Comparison of ENCODE assay signal across 8 cellular contexts in the genomic region with DNA sequence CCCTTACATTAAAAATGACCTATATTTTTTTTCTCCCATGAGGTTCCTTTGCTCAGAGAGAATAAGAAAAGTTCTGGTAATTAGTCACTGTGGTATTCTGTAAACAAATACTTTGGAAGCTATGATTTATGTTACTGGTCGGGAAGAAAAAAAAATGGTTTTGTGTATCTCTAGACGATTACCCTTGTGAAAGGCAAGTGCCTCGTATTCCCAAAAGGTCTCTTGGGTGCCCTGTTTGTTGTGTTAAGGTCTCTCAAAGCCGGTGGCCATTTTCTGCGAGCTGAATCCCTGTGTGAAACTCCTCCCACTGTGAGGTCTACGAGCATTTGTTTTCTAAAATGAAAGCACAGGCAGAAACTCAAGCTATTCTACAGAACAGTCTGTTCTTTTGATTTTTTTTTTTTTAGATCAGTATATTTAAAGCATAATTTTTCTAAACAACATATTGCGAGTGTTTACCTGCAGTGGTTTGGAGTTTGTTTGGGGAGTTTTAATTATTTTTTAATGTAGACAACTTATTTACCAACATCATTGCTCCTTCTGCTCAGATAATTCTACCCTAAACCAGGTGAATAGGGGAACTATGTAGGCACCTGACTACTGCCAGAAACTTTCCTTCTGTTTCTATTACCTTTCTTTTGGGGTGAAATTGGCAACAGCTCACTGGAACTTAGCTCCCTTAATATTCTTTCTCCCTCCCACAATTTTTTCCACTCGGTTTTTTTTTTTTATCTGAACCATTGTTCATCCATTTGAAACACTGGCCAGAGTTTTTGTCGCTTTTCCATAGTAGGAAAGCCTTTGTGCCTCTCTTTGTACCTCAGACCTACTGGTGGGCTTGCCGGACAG. TPM values are rescaled to one million over a fixed set of nuclear protein-coding genes. Genes with fewer than 3 reads are reported as not detected.
A peak's percentile ranks its signal among the peaks of the same experiment; 100 is the strongest.
DNase-seq lines count a peak whose midpoint lies in the region; ATAC-seq, FAIRE-seq and TF ChIP-seq lines count a peak whose summit lies in the region.

No MANE protein-coding gene starts in this region.

- H3K4me3 Mint-ChIP-seq in immature natural killer cell, result peak overlapping the region; percentile 88 to 92 (median 89)

- H4K20me1 ChIP-seq in DOHH2 (ENCODE audit: control insufficient read depth, insufficient read depth, low read depth, low read length) (no peaks in the 10 kb centered on the region), GM12878 (ENCODE audit: control insufficient read depth, insufficient read depth) (no peaks in the 10 kb centered on the region; the same call in 1 of the 2 replicates)

- SMC1A ChIA-PET in GM12878 (lab: Charles Lee; ENCODE audit: uncharacterized antibody, unreplicated experiment), result interaction anchor here (0.6 to 18.5 kb wide), 18 partner anchors 9 to 100 kb away, joined by 3 to 573 read pairs (median 11); partner anchors contain the start of gene ZBTB38

- H3K4me3 ChIP-seq in DOHH2 (ENCODE audit: low read length) (peak overlapping the region; percentile 52), GM12878 (peak overlapping the region; percentile 57), spleen (peak overlapping the region in 1 of 8 donors; percentile 23)

- peaks cover 32% of the 10 kb centered on the region for H3K4me1 ChIP-seq in DOHH2 (ENCODE audit: control insufficient read depth, low read length)
- H3K4me1 ChIP-seq in GM12878 (ENCODE audit: control insufficient read depth, insufficient read depth, low read length), result peaks cover 63% of the 10 kb centered on the region
- H3K4me1 ChIP-seq in spleen, result peaks cover 38 to 100% (median 76%) of the 10 kb centered on the region in 6 donors

- CTCF ChIA-PET in GM12878 (lab: Yijun Ruan, JAX), result interaction anchor here (0.6 to 11.4 kb wide), 16 partner anchors 9 to 103 kb away, joined by 3 to 107 read pairs (median 8); no protein-coding TSS in a partner anchor

- peak overlapping the region; percentile 53 for H2AFZ ChIP-seq in GM12878 (ENCODE audit: control insufficient read depth, low read depth, low read length)

- ATAC-seq in HG03064 (IDR thresholded peaks at IDR 0.05; ENCODE audit: low read depth, unreplicated experiment) (peak; percentile 40), GM12878 (peak; percentile 63)

- TSS peak; percentile 1 for BruUV-seq in GM12878 (replicated peaks; lab: Mats Ljungman, UMichigan)

- intact Hi-C loops in GM12878 (cut with micrococcal nuclease; ENCODE audit: unreplicated experiment), result no loop called here
- intact Hi-C loops in spleen (cut with DNase I; ENCODE audit: low total_unique reads), result no loop called here

- H3K27ac ChIP-seq in DOHH2 (ENCODE audit: low read depth, low read length) (no peak overlapping the region), GM12878 (ENCODE audit: control insufficient read depth, insufficient read depth) (peak overlapping the region; percentile 92), spleen (peak overlapping the region; percentile 69 to 96 (median 86))

- WGBS in GM12878 (ENCODE audit: insufficient coverage, insufficient replicate concordance, low lambda C conversion rate, missing lambda C conversion rate), result 25% methylated on average over 10 of the region's 10 CpGs
- 32 to 41% (median 37%) methylated on average over 10 of the region's 10 CpGs for WGBS in spleen, 5 donors

- TF ChIP-seq CTCF in DOHH2 (IDR thresholded peaks at IDR 0.05; ENCODE audit: low read depth, low read length, poor library complexity, severe bottlenecking), result no peak
- TF ChIP-seq CTCF in GM12878 (IDR thresholded peaks at IDR 0.05 in 2 of 3, conservative IDR thresholded peaks at IDR 0.05 in 1 of 3; ENCODE audit: control insufficient read depth in 2 of 3, extremely low read depth in 1 of 3, insufficient read depth in 1 of 3, low read depth in 3 of 3, low read length in 3 of 3), result no peak
- TF ChIP-seq CTCF in spleen (IDR thresholded peaks at IDR 0.05 in 8 of 11, conservative IDR thresholded peaks at IDR 0.05 in 3 of 11), result no peak

- H3K9me3 Mint-ChIP-seq in immature natural killer cell, result no peaks in the 10 kb centered on the region

- in situ Hi-C loops in SK-MEL-5 (cut with HindIII; ENCODE audit: low pct_unique_long_range_greater_than_20kb, low sequenced_read_pairs) (no loop called here), GM12878 (cut with MboI) (no loop called here)

- H3K9me3 ChIP-seq in DOHH2 (ENCODE audit: control insufficient read depth, insufficient read depth, low read length), result no peaks in the 10 kb centered on the region
- no peaks in the 10 kb centered on the region; the same call in 2 of the 3 replicates for H3K9me3 ChIP-seq in GM12878 (replicated peaks; ENCODE audit: control insufficient read depth, insufficient read depth, low read length)
- H3K9me3 ChIP-seq in spleen, result no peaks in the 10 kb centered on the region

- no peak for FAIRE-seq in GM12878 (lab: Jason Lieb, UNC)

- H3K27me3 ChIP-seq in DOHH2 (ENCODE audit: control insufficient read depth, low read length) (no peaks in the 10 kb centered on the region), GM12878 (replicated peaks in 1 of 2; ENCODE audit: control insufficient read depth in 2 of 2, insufficient read depth in 2 of 2, low read length in 1 of 2) (no peaks in the 10 kb centered on the region), spleen (replicated peaks in 1 of 7) (no peaks in the 10 kb centered on the region)

- H3F3A ChIP-seq in DOHH2 (ENCODE audit: control insufficient read depth, insufficient read depth), result no peaks in the 10 kb centered on the region

- H3K4me2 ChIP-seq in DOHH2 (ENCODE audit: low read length) (peak overlapping the region; percentile 70), GM12878 (ENCODE audit: control insufficient read depth, insufficient read depth) (peak overlapping the region; percentile 94)

- H3K36me3 ChIP-seq in DOHH2 (ENCODE audit: control insufficient read depth, low read length), result peaks cover 7% of the 10 kb centered on the region; the same call in 1 of the 2 replicates
- H3K36me3 ChIP-seq in GM12878 (ENCODE audit: control insufficient read depth in 2 of 2, insufficient read depth in 2 of 2, low read length in 1 of 2), result peaks cover 22 to 55% of the 10 kb centered on the region in 2 experiments
- H3K36me3 ChIP-seq in spleen, result peaks cover 0 to 68% (median 12%) of the 10 kb centered on the region in 6 donors

- peaks cover 20 to 32% (median 23%) of the 10 kb centered on the region in 3 donors for H3K36me3 Mint-ChIP-seq in immature natural killer cell

- TF ChIP-seq POLR2A in GM12878 (IDR thresholded peaks at IDR 0.05; ENCODE audit: low read depth, low read length) (0 out of 2 replicates have a peak, but pooled peaks have one; percentile 34), spleen (IDR thresholded peaks at IDR 0.05) (no peak)

- POLR2A ChIA-PET in GM12878 (lab: Charles Lee), result interaction anchor here (0.6 to 14.2 kb wide), 16 partner anchors 9 to 100 kb away, joined by 3 to 453 read pairs (median 4); no protein-coding TSS in a partner anchor

- peak overlapping the region; percentile 60 for H3K9ac ChIP-seq in GM12878 (ENCODE audit: control insufficient read depth, insufficient read depth, low read length)

- H3K27me3 Mint-ChIP-seq in immature natural killer cell (ENCODE audit: low read depth in 3 of 3), result peaks cover 0 to 2% (median 1%) of the 10 kb centered on the region in 3 donors

- peak; percentile 78 for DNase-seq in SK-MEL-5 (ENCODE audit: low read depth, low spot score)
- DNase-seq in GM12878 (ENCODE audit: low read depth, low spot score), result no peak
- peak; percentile 66 to 67 (median 67) for DNase-seq in immature natural killer cell
- DNase-seq in spleen, result no peak
- no peak for DNase-seq in COLO668 (lab: John Stamatoyannopoulos, UW; ENCODE audit: unreplicated experiment)
- no peak for DNase-seq in NCI-H187 treated with DMSO at 0.1 percent for 48 hours (lab: John Stamatoyannopoulos, UW)

- no peak for TF ChIP-seq RAD21 in GM12878 (IDR thresholded peaks at IDR 0.05; ENCODE audit: insufficient read depth, low read depth, low read length)

- RAD21 ChIA-PET in GM12878 (lab: Charles Lee; ENCODE audit: unreplicated experiment), result interaction anchor here (0.9 to 14.3 kb wide), 20 partner anchors 9 to 101 kb away, joined by 3 to 387 read pairs (median 5); no protein-coding TSS in a partner anchor

- no peak for TF ChIP-seq EP300 in GM12878 (IDR thresholded peaks at IDR 0.05; ENCODE audit: borderline replicate concordance in 1 of 2, control insufficient read depth in 1 of 2, low read depth in 2 of 2, low read length in 2 of 2)

- no peaks in the 10 kb centered on the region for H3K9me2 ChIP-seq in DOHH2 (replicated peaks; ENCODE audit: control insufficient read depth, low read length)

- H3K79me2 ChIP-seq in DOHH2 (ENCODE audit: control insufficient read depth, low read length) (no peaks in the 10 kb centered on the region), GM12878 (ENCODE audit: control insufficient read depth, insufficient read depth, low read length) (peaks cover 88% of the 10 kb centered on the region)

- H3K27ac Mint-ChIP-seq in immature natural killer cell, result peak overlapping the region; percentile 95 to 99 (median 99)

- H3K4me1 Mint-ChIP-seq in immature natural killer cell, result peaks cover 67 to 78% of the 10 kb centered on the region in 2 donors

TF ChIP-seq in GM12878, 131 proteins besides CTCF, POLR2A, EP300 and RAD21 (continues in another document):
- no peak for TF ChIP-seq KAT2A (conservative IDR thresholded peaks at IDR 0.05; ENCODE audit: control insufficient read depth, low read depth, low read length)
- no peak for TF ChIP-seq MYB (IDR thresholded peaks at IDR 0.05; ENCODE audit: borderline replicate concordance, low read depth, low read length)

RNA-seq across cellular contexts. Expression of gene ZBTB38, which starts 44.0 kb away (rescaled TPM):
- 106 and 122 TPM in 2 replicates for total RNA-seq in SK-MEL-5 (2014; rRNA removed; shearing (Covaris generic))
- polyA plus RNA-seq in SK-MEL-5 (2015; cell fraction: cytosol; rRNA removed), result 53.3 and 82.7 TPM in 2 replicates
- polyA plus RNA-seq in SK-MEL-5 (2015; cell fraction: nucleus; rRNA removed), result 50.6 and 68.8 TPM in 2 replicates
- total RNA-seq in GM12878 (2013; cell fraction: nucleolus; rRNA removed), result 322 and 349 TPM in 2 replicates
- total RNA-seq in GM12878 (2014; rRNA removed) (99.6 and 121 TPM in 2 replicates), GM12878 (2014; rRNA removed; fragmentation: Illumina TruSeq; extraction: Trizol) (115 and 120 TPM in 2 replicates), GM12878 (2021) (107 TPM in 2 replicates), spleen (100 to 1,000 TPM in 2 of 7 donors, 10 to 100 TPM in 5; 42.8 to 122 (median 73.7) TPM)
- polyA plus RNA-seq in GM12878 (2011; ENCODE audit: low read depth), result 41.0 TPM
- polyA plus RNA-seq in GM12878 (2011; rRNA removed) (63.3 and 66.4 TPM in 2 replicates), GM12878 (2014; fragmentation: Illumina TruSeq; extraction: Trizol) (91.5 and 109 TPM in 2 replicates), GM12878 (2014; fragmentation: Nextera tagmentation; extraction: Ambion mirVana) (10 to 100 TPM; 34.2 to 53.6 TPM), GM12878 (2014; rRNA removed) (45.4 and 50.3 TPM in 2 replicates), GM12878 (2016; fragmentation: Nextera tagmentation; extraction: Ambion mirVana) (10 to 100 TPM; 85.8 to 97.5 TPM), immature natural killer cell (10 to 100 TPM; 31.4 to 98.7 (median 68.1) TPM), spleen (1 to 10 TPM; 4.8 to 8.4 (median 5.6) TPM)
- 39.5 and 46.7 TPM in 2 replicates for polyA plus RNA-seq in GM12878 (2011; cell fraction: cytosol; rRNA removed)
- polyA plus RNA-seq in GM12878 (2011; cell fraction: nucleus; rRNA removed), result 79.0 and 87.0 TPM in 2 replicates
- 34.3 and 59.6 TPM in 2 replicates for polyA plus RNA-seq in GM12878 (2012)
- 168 and 259 TPM in 2 replicates for polyA minus RNA-seq in GM12878 (2011; rRNA and poly(A)+ RNA removed)
- polyA minus RNA-seq in GM12878 (2011; cell fraction: cytosol; rRNA and poly(A)+ RNA removed), result 57.7 and 59.8 TPM in 2 replicates
- 151 and 195 TPM in 2 replicates for polyA minus RNA-seq in GM12878 (2011; cell fraction: nucleus; rRNA and poly(A)+ RNA removed)

Comparison
In these comparisons a context has a peak if more than half of its experiments do, and no peak if none do; other contexts are left out.
1. DNase-seq: peak in SK-MEL-5 (single experiment) and immature natural killer cell (3 of 3); none in GM12878 (single experiment), spleen (single experiment), COLO668 (single experiment) and NCI-H187 treated with DMSO at 0.1 percent for 48 hours (single experiment).